19 cellular contexts compared by ENCODE assay signal in genomic region chr9:115986508-115986907, GRCh38.
"Had no signal": no experiment of that assay in that cellular context is flagged by ENCODE, and none has a peak within 500 bp of the region (broad histone marks: within the 10 kb centered on the region; RNA-seq: fewer than 3 reads in every experiment).

No MANE protein-coding gene starts in this region.

- H3K4me3 ChIP-seq: dorsolateral prefrontal cortex, gastrocnemius medialis, lung, mucosa of descending colon, psoas muscle, sigmoid colon, uterus had no signal

- FAIRE-seq: kidney, small intestine had no signal

- H3K27ac ChIP-seq: dorsolateral prefrontal cortex, gastrocnemius medialis, neutrophil, psoas muscle, sigmoid colon, uterus had no signal

- H3K4me1 ChIP-seq: gastrocnemius medialis, psoas muscle, sigmoid colon, uterus had no signal

- H3K9me3 ChIP-seq: gastrocnemius medialis, mucosa of descending colon, neutrophil, psoas muscle, sigmoid colon, uterus had no signal

- ATAC-seq: gastrocnemius medialis; left cardiac atrium; left ventricle myocardium superior; mucosa of descending colon; naive thymus-derived CD8-positive, alpha-beta T cell; psoas muscle had no signal

- H3K27me3 ChIP-seq: gastrocnemius medialis, neutrophil, sigmoid colon, uterus had no signal

- H3K36me3 ChIP-seq: gastrocnemius medialis, neutrophil, sigmoid colon, uterus had no signal

- DNase-seq: cortex of kidney; dorsolateral prefrontal cortex; effector CD8-positive, alpha-beta T cell; gastrocnemius medialis; immature natural killer cell; kidney; left cardiac atrium; left ventricle myocardium superior; mucosa of descending colon; naive thymus-derived CD8-positive, alpha-beta T cell; psoas muscle; sigmoid colon; small intestine; stimulated activated CD4-positive, alpha-beta T cell treated with anti-CD3 and anti-CD28 coated beads, Interleukin-12 subunit alpha, Interleukin-12 subunit beta, amount 100 ng/mL, for 4 hours; stimulated activated CD4-positive, alpha-beta T cell treated with anti-CD3 and anti-CD28 coated beads, Interleukin-2, amount 100 ng/mL, for 48 hours; stimulated activated naive CD4-positive, alpha-beta T cell treated with Interleukin-2 at 50 U/mL for 16 hours; uterus had no signal
